Comparison of ENCODE assay signal across 15 cellular contexts in genomic region chr2:191636586-191636985, GRCh38. TPM values are rescaled to one million over a fixed set of nuclear protein-coding genes. Genes with fewer than 3 reads are reported as not detected.
A peak's percentile ranks its signal among the peaks of the same experiment; 100 is the strongest.
DNase-seq lines count a peak whose midpoint lies in the region; ATAC-seq and TF ChIP-seq lines count a peak whose summit lies in the region.
"Had no signal": no experiment of that assay in that cellular context is flagged by ENCODE, and none has a peak within 500 bp of the region (broad histone marks: within the 10 kb centered on the region; RNA-seq: fewer than 3 reads in every experiment).

No MANE protein-coding gene starts in this region.

- CTCF ChIA-PET in activated naive CD4-positive, alpha-beta T cell treated with anti-CD3 and anti-CD28 coated beads for 36 hours (lab: Charles Lee) = interaction anchor here (0.8 to 2.9 kb wide), 3 partner anchors 10 to 64 kb away, joined by 3 to 16 read pairs (median 4); no protein-coding TSS in a partner anchor
- CTCF ChIA-PET in Panc1 (lab: Charles Lee) = no interaction called here

- H3K4me1 ChIP-seq in Panc1 (ENCODE audit: control insufficient read depth, insufficient read depth, low read length) = peaks cover 18% of the 10 kb centered on the region
- H3K4me1 ChIP-seq in smooth muscle cell (ENCODE audit: low read depth) = peaks cover 29% of the 10 kb centered on the region
- no peaks in the 10 kb centered on the region for H3K4me1 ChIP-seq in prostate gland (replicated peaks)

- H3K4me3 Mint-ChIP-seq in activated naive CD4-positive, alpha-beta T cell treated with anti-CD3 and anti-CD28 coated beads for 36 hours = no peak overlapping the region
- H3K4me3 Mint-ChIP-seq: activated CD8-positive, alpha-beta T cell treated with anti-CD3 and anti-CD28 coated beads for 36 hours had no signal

- H3K4me2 ChIP-seq in smooth muscle cell = peak overlapping the region; percentile 76

- no peaks in the 10 kb centered on the region for H3K27me3 Mint-ChIP-seq in activated naive CD4-positive, alpha-beta T cell treated with anti-CD3 and anti-CD28 coated beads for 36 hours (ENCODE audit: low read depth)
- H3K27me3 Mint-ChIP-seq: activated CD8-positive, alpha-beta T cell treated with anti-CD3 and anti-CD28 coated beads for 36 hours; IgD-negative memory B cell had no signal

- H3K9me3 ChIP-seq in Panc1 (ENCODE audit: control insufficient read depth, insufficient read depth, low read depth, low read length) (no peaks in the 10 kb centered on the region), smooth muscle cell (replicated peaks; ENCODE audit: low read depth) (no peaks in the 10 kb centered on the region), prostate gland (no peaks in the 10 kb centered on the region)
- H3K9me3 ChIP-seq: spleen had no signal

- H3F3A ChIP-seq in smooth muscle cell (ENCODE audit: low read depth) = peaks cover 18% of the 10 kb centered on the region

- peak overlapping the region; percentile 37 for H3K27ac Mint-ChIP-seq in activated naive CD4-positive, alpha-beta T cell treated with anti-CD3 and anti-CD28 coated beads for 36 hours

- H3K9ac ChIP-seq in smooth muscle cell (ENCODE audit: low read depth) = peak overlapping the region; percentile 86

- peak overlapping the region; percentile 49 for H3K27ac ChIP-seq in Panc1 (ENCODE audit: low read length)
- peak overlapping the region; percentile 94 for H3K27ac ChIP-seq in brain microvascular endothelial cell
- H3K27ac ChIP-seq in smooth muscle cell (ENCODE audit: low read depth) = peak overlapping the region; percentile 98
- H3K27ac ChIP-seq in prostate gland = no peak overlapping the region

- WGBS in smooth muscle cell (ENCODE audit: low lambda C conversion rate) = 100% methylated on average over 1 of the region's 1 CpG
- WGBS in prostate gland = 98% methylated on average over 1 of the region's 1 CpG

- no peak for TF ChIP-seq CTCF in Panc1 (IDR thresholded peaks at IDR 0.05)
- TF ChIP-seq CTCF in brain microvascular endothelial cell (IDR thresholded peaks at IDR 0.05; ENCODE audit: low read depth, low read length, missing control alignments) = no peak
- TF ChIP-seq CTCF in smooth muscle cell (IDR thresholded peaks at IDR 0.05; ENCODE audit: borderline replicate concordance, insufficient read depth, poor library complexity, severe bottlenecking) = no peak
- TF ChIP-seq CTCF in prostate gland (IDR thresholded peaks at IDR 0.05) = no peak

- TF ChIP-seq POLR2A in prostate gland (IDR thresholded peaks at IDR 0.05) = no peak

- BruUV-seq in Panc1 (replicated peaks; lab: Mats Ljungman, UMichigan) = no TSS peak

- H3K4me3 ChIP-seq in Panc1 (ENCODE audit: low read depth in 2 of 2, low read length in 2 of 2) (no peak overlapping the region), brain microvascular endothelial cell (ENCODE audit: low read depth, low read length) (no peak overlapping the region), smooth muscle cell (no peak overlapping the region), prostate gland (no peak overlapping the region)
- H3K4me3 ChIP-seq: spleen had no signal

- intact Hi-C loops in activated naive CD4-positive, alpha-beta T cell treated with anti-CD3 and anti-CD28 coated beads for 36 hours (cut with micrococcal nuclease) = loop anchor here (5.0 kb wide), 2 partner anchors 106 to 444 kb away; no protein-coding TSS in a partner anchor
- intact Hi-C loops in Panc1 (cut with micrococcal nuclease; ENCODE audit: unreplicated experiment) (no loop called here), prostate gland (cut with DNase I) (no loop called here), posterior cingulate gyrus (cut with DNase I) (no loop called here)

- ATAC-seq in Panc1 (no peak), HG03025 (IDR thresholded peaks at IDR 0.05; ENCODE audit: low FRiP score, unreplicated experiment) (no peak)

- peaks cover 52% of the 10 kb centered on the region for H3K4me1 Mint-ChIP-seq in activated naive CD4-positive, alpha-beta T cell treated with anti-CD3 and anti-CD28 coated beads for 36 hours (ENCODE audit: low read depth)

- no peaks in the 10 kb centered on the region for H3K36me3 Mint-ChIP-seq in activated naive CD4-positive, alpha-beta T cell treated with anti-CD3 and anti-CD28 coated beads for 36 hours (ENCODE audit: low read depth)
- H3K36me3 Mint-ChIP-seq: IgD-negative memory B cell had no signal

- H2AFZ ChIP-seq in smooth muscle cell (ENCODE audit: low read depth) = no peak overlapping the region

- in situ Hi-C loops in Panc1 (cut with HindIII; ENCODE audit: low pct_unique_long_range_greater_than_20kb, low sequenced_read_pairs) (no loop called here), brain microvascular endothelial cell (cut with HindIII; ENCODE audit: low pct_ligation_motif_present, low sequenced_read_pairs) (no loop called here)

- no peaks in the 10 kb centered on the region for H3K27me3 ChIP-seq in Panc1 (ENCODE audit: control insufficient read depth, insufficient read depth, low read length)
- H3K27me3 ChIP-seq in brain microvascular endothelial cell (replicated peaks) = no peaks in the 10 kb centered on the region
- no peaks in the 10 kb centered on the region for H3K27me3 ChIP-seq in smooth muscle cell (ENCODE audit: low read depth)
- H3K27me3 ChIP-seq in prostate gland (replicated peaks; ENCODE audit: insufficient read depth) = no peaks in the 10 kb centered on the region
- H3K27me3 ChIP-seq: spleen had no signal

- H3K36me3 ChIP-seq in Panc1 (ENCODE audit: control insufficient read depth, insufficient read depth, low read length) = no peaks in the 10 kb centered on the region
- no peaks in the 10 kb centered on the region for H3K36me3 ChIP-seq in brain microvascular endothelial cell (replicated peaks)
- no peaks in the 10 kb centered on the region for H3K36me3 ChIP-seq in smooth muscle cell (ENCODE audit: low read depth)
- H3K36me3 ChIP-seq in prostate gland = no peaks in the 10 kb centered on the region
- H3K36me3 ChIP-seq: spleen had no signal

- no peak for DNase-seq in activated naive CD4-positive, alpha-beta T cell treated with anti-CD3 and anti-CD28 coated beads for 36 hours
- DNase-seq in activated naive CD4-positive, alpha-beta T cell treated with anti-CD3 and anti-CD28 coated beads, Interleukin-2, amount 50 U/mL, for 16 hours = no peak
- DNase-seq in Panc1 (ENCODE audit: low read depth, low spot score) (no peak), brain microvascular endothelial cell (no peak), smooth muscle cell (lab: John Stamatoyannopoulos, UW; ENCODE audit: unreplicated experiment) (no peak), prostate gland (ENCODE audit: low spot score) (no peak), posterior cingulate gyrus (no peak)
- DNase-seq: activated CD8-positive, alpha-beta T cell treated with anti-CD3 and anti-CD28 coated beads for 36 hours; GF-D8; H7; NCI-H2171; spleen; stimulated activated naive CD4-positive, alpha-beta T cell had no signal

- no peaks in the 10 kb centered on the region for H4K20me1 ChIP-seq in smooth muscle cell (ENCODE audit: low read depth)

- no peaks in the 10 kb centered on the region for H3K79me2 ChIP-seq in smooth muscle cell (ENCODE audit: low read depth)

- H3K9me3 Mint-ChIP-seq in activated naive CD4-positive, alpha-beta T cell treated with anti-CD3 and anti-CD28 coated beads for 36 hours = no peaks in the 10 kb centered on the region
- H3K9me3 Mint-ChIP-seq: activated CD8-positive, alpha-beta T cell treated with anti-CD3 and anti-CD28 coated beads for 36 hours; IgD-negative memory B cell had no signal

- POLR2A ChIA-PET in Panc1 (lab: Charles Lee) = no interaction called here

RNA-seq across cellular contexts. Expression of gene NABP1, which starts 41.4 kb away (rescaled TPM):
- 100 to 1,000 TPM in 1 of 2 experiments, 10 to 100 TPM in 1; 97.5 to 101 TPM for total RNA-seq in activated naive CD4-positive, alpha-beta T cell treated with anti-CD3 and anti-CD28 coated beads for 36 hours
- total RNA-seq in Panc1 (2021; ENCODE audit: unreplicated experiment) (38.7 TPM), smooth muscle cell (38.3 and 44.9 TPM in 2 replicates), prostate gland (10 to 100 TPM in 1 of 2 donors, 1 to 10 TPM in 1; 3.8 to 28.3 TPM)
- 10.0 TPM for polyA plus RNA-seq in Panc1 (2012; ENCODE audit: insufficient read length)
- polyA plus RNA-seq in smooth muscle cell = 7.8 and 20.4 TPM in 2 replicates

Comparison
In these comparisons a context has a peak if more than half of its experiments do, and no peak if none do; other contexts are left out.
1. H3K27ac ChIP-seq: peak in Panc1 (single experiment), brain microvascular endothelial cell (single experiment) and smooth muscle cell (single experiment); none in prostate gland (0 of 2).